1 cellular context compared by ENCODE assay signal in genomic region chr2:61017556-61018318, GRCh38.
TF ChIP-seq lines count a peak whose summit lies in the region.

A gene with protein sequence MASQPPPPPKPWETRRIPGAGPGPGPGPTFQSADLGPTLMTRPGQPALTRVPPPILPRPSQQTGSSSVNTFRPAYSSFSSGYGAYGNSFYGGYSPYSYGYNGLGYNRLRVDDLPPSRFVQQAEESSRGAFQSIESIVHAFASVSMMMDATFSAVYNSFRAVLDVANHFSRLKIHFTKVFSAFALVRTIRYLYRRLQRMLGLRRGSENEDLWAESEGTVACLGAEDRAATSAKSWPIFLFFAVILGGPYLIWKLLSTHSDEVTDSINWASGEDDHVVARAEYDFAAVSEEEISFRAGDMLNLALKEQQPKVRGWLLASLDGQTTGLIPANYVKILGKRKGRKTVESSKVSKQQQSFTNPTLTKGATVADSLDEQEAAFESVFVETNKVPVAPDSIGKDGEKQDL (plus strand): TSS chr2:61017720. CDS start chr2:61017760, 40 bp downstream.
TSS of gene PUS10 (minus strand) at chr2:61018255. CDS start at chr2:61011890, 6,365 bp downstream.

TF ChIP-seq in GM23338, 12 proteins besides CTCF, POLR2A, EP300 and RAD21 (continued from another document):
- TF ChIP-seq ZNF462 (CRISPR knock-in tag; IDR thresholded peaks at IDR 0.05), result no peak
- no peak; the same call in 1 of the 2 replicates for TF ChIP-seq ETS1 (IDR thresholded peaks at IDR 0.05)
